Comparison of ENCODE assay signal across 7 cellular contexts in genomic region chr17:75205037-75205792, GRCh38. TPM values are rescaled to one million over a fixed set of nuclear protein-coding genes. Genes with fewer than 3 reads are reported as not detected.
DNase-seq lines count a peak whose midpoint lies in the region; ATAC-seq, FAIRE-seq and TF ChIP-seq lines count a peak whose summit lies in the region.

NUP85 (plus strand) TSS chr17:75205679; CDS start chr17:75205762, 83 bp downstream.

- peak; percentile 86 for DNase-seq in NCI-H226
- peak; percentile 95 for DNase-seq in WTC11 (ENCODE audit: low spot score)
- DNase-seq in bronchial epithelial cell (ENCODE audit: low read depth), result peak; percentile 81
- DNase-seq in iPS-NIHi7 (ENCODE audit: extremely low spot score), result peak; percentile 100
- DNase-seq in smooth muscle cell (lab: John Stamatoyannopoulos, UW; ENCODE audit: unreplicated experiment), result peak; percentile 85

- H3K36me3 ChIP-seq in bronchial epithelial cell (ENCODE audit: control insufficient read depth, insufficient read depth, low read length) (peaks cover 3% of the 10 kb centered on the region), smooth muscle cell (ENCODE audit: low read depth) (peaks cover 5% of the 10 kb centered on the region)

- H3K4me2 ChIP-seq in smooth muscle cell, result peak within 1 kb of the TSS; percentile 92

- POLR2A ChIA-PET in WTC11 (lab: Charles Lee), result interaction anchor here (0.6 to 1.9 kb wide), 10 partner anchors 9 to 687 kb away, joined by 3 to 6 read pairs (median 4); partner anchors contain the start of gene JPT1

- peak within 1 kb of the TSS; percentile 98 for H2AFZ ChIP-seq in smooth muscle cell (ENCODE audit: low read depth)

- no peaks in the 10 kb centered on the region for H4K20me1 ChIP-seq in smooth muscle cell (ENCODE audit: low read depth)

- H3K4me1 Mint-ChIP-seq in WTC11, result peaks cover 14% of the 10 kb centered on the region

- peaks cover 17% of the 10 kb centered on the region for H3K36me3 Mint-ChIP-seq in WTC11

- H3K9ac ChIP-seq in smooth muscle cell (ENCODE audit: low read depth), result peak within 1 kb of the TSS; percentile 99

- H3K4me3 Mint-ChIP-seq in WTC11, result peak within 1 kb of the TSS; percentile 92

- ATAC-seq in GM18861 (IDR thresholded peaks at IDR 0.05; ENCODE audit: unreplicated experiment) (peak; percentile 61), HG03135 (IDR thresholded peaks at IDR 0.05; ENCODE audit: unreplicated experiment) (peak; percentile 66), WTC11 (peak; percentile 89)

- H3K27ac Mint-ChIP-seq in WTC11, result peak within 1 kb of the TSS; percentile 100

- peak within 1 kb of the TSS; percentile 97 for H3K27ac ChIP-seq in smooth muscle cell (ENCODE audit: low read depth)

- no peaks in the 10 kb centered on the region for H3K9me3 Mint-ChIP-seq in WTC11

- FAIRE-seq in bronchial epithelial cell (lab: Jason Lieb, UNC), result no peak

- WGBS in smooth muscle cell (ENCODE audit: low lambda C conversion rate), result under 1% methylated on average over 55 of the region's 57 CpGs

- H3K4me3 ChIP-seq in bronchial epithelial cell (ENCODE audit: low read depth, low read length) (peak within 1 kb of the TSS; percentile 100), smooth muscle cell (peak within 1 kb of the TSS; percentile 81)

- no peaks in the 10 kb centered on the region for H3K27me3 ChIP-seq in bronchial epithelial cell (ENCODE audit: control insufficient read depth, insufficient read depth, low read length)
- H3K27me3 ChIP-seq in smooth muscle cell (ENCODE audit: low read depth), result no peaks in the 10 kb centered on the region

- no peaks in the 10 kb centered on the region for H3K9me3 ChIP-seq in smooth muscle cell (replicated peaks; ENCODE audit: low read depth)

- no peaks in the 10 kb centered on the region for H3K27me3 Mint-ChIP-seq in WTC11 (ENCODE audit: low read depth)

- H3K79me2 ChIP-seq in smooth muscle cell (ENCODE audit: low read depth), result peaks cover 47% of the 10 kb centered on the region

- CTCF ChIA-PET in WTC11 (lab: Charles Lee), result interaction anchor here (0.5 to 4.9 kb wide), 15 partner anchors 13 to 545 kb away, joined by 3 to 39 read pairs (median 3); partner anchors contain the start of genes CDR2L, MIF4GD, SLC16A5 and USH1G

- peaks cover 13% of the 10 kb centered on the region for H3K4me1 ChIP-seq in smooth muscle cell (ENCODE audit: low read depth)

- peaks cover 4% of the 10 kb centered on the region for H3F3A ChIP-seq in smooth muscle cell (ENCODE audit: low read depth)

- TF ChIP-seq CTCF in WTC11 (IDR thresholded peaks at IDR 0.05), result no peak
- no peak for TF ChIP-seq CTCF in bronchial epithelial cell (IDR thresholded peaks at IDR 0.05; ENCODE audit: insufficient read depth, low read length, severe bottlenecking)
- no peak for TF ChIP-seq CTCF in smooth muscle cell (IDR thresholded peaks at IDR 0.05; ENCODE audit: borderline replicate concordance, insufficient read depth, poor library complexity, severe bottlenecking)

TF ChIP-seq in WTC11, 78 proteins besides CTCF, POLR2A, EP300 and RAD21 (continues in another document):
- TF ChIP-seq GRHL2 (CRISPR knock-in tag; IDR thresholded peaks at IDR 0.05; ENCODE audit: insufficient replicate concordance, severe bottlenecking) (no peak), SMAD4 (CRISPR knock-in tag; IDR thresholded peaks at IDR 0.05) (no peak), GTF2I (CRISPR knock-in tag; conservative IDR thresholded peaks at IDR 0.05) (no peak), ELF4 (CRISPR knock-in tag; IDR thresholded peaks at IDR 0.05; ENCODE audit: low read depth) (no peak), ZNF532 (CRISPR knock-in tag; IDR thresholded peaks at IDR 0.05; ENCODE audit: borderline replicate concordance) (no peak), CREM (CRISPR knock-in tag; IDR thresholded peaks at IDR 0.05) (no peak), ZNF121 (CRISPR knock-in tag; IDR thresholded peaks at IDR 0.05) (no peak), MXD4 (CRISPR knock-in tag; IDR thresholded peaks at IDR 0.05; ENCODE audit: borderline replicate concordance) (no peak), E2F1 (CRISPR knock-in tag; IDR thresholded peaks at IDR 0.05) (peak; percentile 8; the same call in 1 of the 2 replicates), ZNF138 (CRISPR knock-in tag; conservative IDR thresholded peaks at IDR 0.05) (no peak), FOXK1 (CRISPR knock-in tag; IDR thresholded peaks at IDR 0.05) (peak; percentile 88), MLX (CRISPR knock-in tag; IDR thresholded peaks at IDR 0.05) (no peak), ZNF219 (CRISPR knock-in tag; IDR thresholded peaks at IDR 0.05; ENCODE audit: borderline replicate concordance) (no peak), AFF4 (CRISPR knock-in tag; IDR thresholded peaks at IDR 0.05; ENCODE audit: borderline replicate concordance) (no peak)

RNA-seq across cellular contexts. Expression of gene NUP85, which starts in this region (rescaled TPM):
- total RNA-seq in WTC11 (2021) (89.7 to 109 TPM (median 95.1 TPM) in 3 replicates), bronchial epithelial cell (21.4 and 22.4 TPM in 2 replicates), smooth muscle cell (24.0 and 29.2 TPM in 2 replicates)
- 43.2 and 48.0 TPM in 2 replicates for polyA plus RNA-seq in smooth muscle cell

Comparison
In these comparisons a context has a peak if more than half of its experiments do, and no peak if none do; other contexts are left out.
1. Peak in every context shown above with its lines: DNase-seq, ATAC-seq, H3K4me3 ChIP-seq and H3K27ac ChIP-seq.